Comparison of ENCODE assay signal across 8 cellular contexts in the genomic region with DNA sequence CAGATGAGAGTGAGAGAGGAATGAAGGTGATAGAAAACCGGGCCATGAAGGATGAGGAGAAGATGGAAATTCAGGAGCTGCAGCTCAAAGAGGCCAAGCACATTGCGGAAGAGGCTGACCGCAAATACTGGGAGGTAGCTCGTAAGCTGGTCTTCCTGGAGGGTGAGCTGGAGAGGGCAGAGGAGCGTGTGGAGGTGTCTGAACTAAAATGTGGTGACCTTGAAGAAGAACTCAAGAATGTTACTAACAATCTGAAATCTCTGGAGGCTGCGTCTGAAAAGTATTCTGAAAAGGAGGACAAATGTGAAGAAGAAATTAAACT.
DNase-seq lines count a peak whose midpoint lies in the region; ATAC-seq and TF ChIP-seq lines count a peak whose summit lies in the region.

No MANE protein-coding gene starts in this region.

- no peaks in the 10 kb centered on the region for H3K4me1 ChIP-seq in trophoblast cell (ENCODE audit: control insufficient read depth in 1 of 2, insufficient read depth in 2 of 2, low read length in 2 of 2)

- no peak overlapping the region for H3K18ac ChIP-seq in trophoblast cell (ENCODE audit: low read length)

- H3K27ac ChIP-seq in trophoblast cell (ENCODE audit: low read depth, low read length) = no peak overlapping the region

- no peak overlapping the region for H2AK5ac ChIP-seq in trophoblast cell (ENCODE audit: low read length)

- no peaks in the 10 kb centered on the region for H3K36me3 ChIP-seq in BJ (ENCODE audit: control insufficient read depth, insufficient read depth, low read length)
- no peaks in the 10 kb centered on the region for H3K36me3 ChIP-seq in trophoblast cell (ENCODE audit: control insufficient read depth in 1 of 2, insufficient read depth in 2 of 2, low read length in 2 of 2)

- H2BK5ac ChIP-seq in trophoblast cell (ENCODE audit: low read depth, low read length, poor library complexity) = no peak overlapping the region

- peak overlapping the region; percentile 51 for H3K4me2 ChIP-seq in trophoblast cell (ENCODE audit: low read length)

- no peak overlapping the region for H4K8ac ChIP-seq in trophoblast cell (ENCODE audit: low read depth, low read length)

- no peaks in the 10 kb centered on the region for H3K79me2 ChIP-seq in trophoblast cell (ENCODE audit: control insufficient read depth, insufficient read depth, low read length, poor library complexity)

- H3K9me3 ChIP-seq in trophoblast cell (ENCODE audit: insufficient read depth, low read depth, low read length) = no peaks in the 10 kb centered on the region

- H3K4me3 ChIP-seq in BJ (ENCODE audit: low read depth, low read length) (peak overlapping the region; percentile 49), foreskin fibroblast (ENCODE audit: low read depth in 1 of 2, low read length in 2 of 2) (peak overlapping the region; percentile 49 to 69), trophoblast cell (ENCODE audit: low read depth, low read length) (peak overlapping the region; percentile 1)

- TF ChIP-seq CTCF in BJ (IDR thresholded peaks at IDR 0.05; ENCODE audit: insufficient read depth, low read depth, low read length) (no peak), foreskin fibroblast (IDR thresholded peaks at IDR 0.05; ENCODE audit: low read depth, low read length) (no peak)

- POLR2A ChIA-PET in BJ (lab: Charles Lee) = no interaction called here

- H2BK12ac ChIP-seq in trophoblast cell (ENCODE audit: low read length) = no peak overlapping the region

- H4K91ac ChIP-seq in trophoblast cell (ENCODE audit: low read depth, low read length) = no peak overlapping the region

- H3K23ac ChIP-seq in trophoblast cell (ENCODE audit: low read length) = no peak overlapping the region

- H3K4ac ChIP-seq in trophoblast cell (ENCODE audit: low read depth, low read length) = no peak overlapping the region

- H3K9ac ChIP-seq in trophoblast cell (ENCODE audit: low read length) = no peak overlapping the region

- DNase-seq in BJ (ENCODE audit: low read depth) (no peak), T-helper 9 cell (peak; percentile 2), foreskin fibroblast (peak; percentile 52 to 73), trophoblast cell (no peak), cortex of kidney (lab: John Stamatoyannopoulos, UW) (no peak), DMS114 treated with DMSO at 0.1 percent for 48 hours (lab: John Stamatoyannopoulos, UW; ENCODE audit: unreplicated experiment) (no peak)

- no peaks in the 10 kb centered on the region for H3K79me1 ChIP-seq in trophoblast cell (ENCODE audit: low read length)

- ATAC-seq in GM19395 (IDR thresholded peaks at IDR 0.05; ENCODE audit: unreplicated experiment) (peak; percentile 37), HG03442 (IDR thresholded peaks at IDR 0.05; ENCODE audit: unreplicated experiment) (peak; percentile 17)

- H3K27me3 ChIP-seq in BJ (ENCODE audit: control insufficient read depth, insufficient read depth, low read length) = no peaks in the 10 kb centered on the region
- no peaks in the 10 kb centered on the region for H3K27me3 ChIP-seq in trophoblast cell (ENCODE audit: insufficient read depth, low read length)

- no peak overlapping the region for H2AFZ ChIP-seq in trophoblast cell (ENCODE audit: insufficient read depth, low read length, poor library complexity)

- H2BK120ac ChIP-seq in trophoblast cell (ENCODE audit: insufficient read depth, low read length, poor library complexity) = no peak overlapping the region

- no CpG with 5 or more reads among the region's 6 CpGs for WGBS in trophoblast cell (ENCODE audit: extremely low coverage, insufficient coverage, insufficient read length)

- no peak overlapping the region for H4K12ac ChIP-seq in trophoblast cell (ENCODE audit: low read depth, low read length)

- H3K14ac ChIP-seq in trophoblast cell (ENCODE audit: low read length) = no peak overlapping the region

- CTCF ChIA-PET in BJ (lab: Yijun Ruan, JAX) = interaction anchor here (0.5 to 1.5 kb wide), 4 partner anchors 8 to 132 kb away, joined by 3 to 5 read pairs (median 4); no protein-coding TSS in a partner anchor

Comparison
In these comparisons a context has a peak if more than half of its experiments do, and no peak if none do; other contexts are left out.
1. DNase-seq: peak in T-helper 9 cell (single experiment) and foreskin fibroblast (2 of 2); none in BJ (single experiment), trophoblast cell (0 of 2), cortex of kidney (single experiment) and DMS114 treated with DMSO at 0.1 percent for 48 hours (single experiment).
2. H3K4me3 ChIP-seq: peak in every context shown above with its lines; median percentile 59 in foreskin fibroblast; 49 in BJ; 1 in trophoblast cell.